33 cellular contexts compared by ENCODE assay signal in the genomic region with DNA sequence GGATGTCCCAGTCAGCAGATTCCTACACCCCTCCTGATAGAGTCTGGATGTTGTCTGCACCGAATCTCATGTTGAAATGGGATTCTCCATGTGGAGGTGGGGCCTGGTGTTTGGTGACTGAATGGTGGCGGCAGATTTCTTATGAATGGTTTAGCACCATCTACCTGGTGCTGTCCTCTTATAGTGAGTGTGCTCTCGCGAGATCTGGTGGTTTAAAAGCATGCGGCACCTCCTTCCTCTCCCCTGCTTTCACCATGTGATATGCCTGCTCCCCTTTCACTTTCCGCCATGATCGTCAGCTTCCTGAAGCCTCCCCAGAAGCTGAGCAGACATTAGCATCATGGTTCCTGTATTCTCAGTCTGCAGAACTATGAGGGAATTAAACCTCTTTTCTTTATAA.
"Had no signal": no experiment of that assay in that cellular context is flagged by ENCODE, and none has a peak within 500 bp of the region (broad histone marks: within the 10 kb centered on the region; RNA-seq: fewer than 3 reads in every experiment).

No MANE protein-coding gene starts in this region.

- H3K36me3 ChIP-seq: adrenal gland, ascending aorta, brain microvascular endothelial cell, breast epithelium, cardiac muscle cell had no signal

- H3K27me3 ChIP-seq: adrenal gland, ascending aorta, body of pancreas, brain microvascular endothelial cell, breast epithelium had no signal

- ATAC-seq: activated naive CD4-positive, alpha-beta T cell treated with anti-CD3 and anti-CD28 coated beads, Interleukin-2, amount 50 U/mL, for 72 hours; activated naive CD8-positive, alpha-beta T cell treated with anti-CD3 and anti-CD28 coated beads, Interleukin-2, amount 50 U/mL, for 24 hours; activated T-cell treated with anti-CD3 and anti-CD28 coated beads, Interleukin-2, amount 50 U/mL, for 4 hours; activated T-cell treated with anti-CD3 and anti-CD28 coated beads, Interleukin-2, amount 50 U/mL, for 72 hours; activated T-helper 17 cell treated with anti-CD3 and anti-CD28 coated beads, Interleukin-2, amount 50 U/mL, for 72 hours; body of pancreas had no signal

- FAIRE-seq: astrocyte, bronchial epithelial cell had no signal

- H3K9me3 ChIP-seq: adrenal gland, ascending aorta, body of pancreas, breast epithelium had no signal

- H3K4me1 ChIP-seq: adrenal gland, ascending aorta, body of pancreas, breast epithelium had no signal

- H3K4me3 ChIP-seq: adrenal gland, ascending aorta, body of pancreas, breast epithelium, cardiac muscle cell had no signal

- DNase-seq: activated effector memory CD4-positive, alpha-beta T cell treated with anti-CD3 and anti-CD28 coated beads, Interleukin-2, amount 50 U/mL, for 16 hours; activated effector memory CD4-positive, alpha-beta T cell treated with Interleukin-2 at 50 U/mL for 16 hours; activated gamma-delta T cell; activated gamma-delta T cell treated with Interleukin-2 at 50 U/mL for 16 hours; activated naive CD4-positive, alpha-beta T cell; activated naive CD4-positive, alpha-beta T cell treated with anti-CD3 and anti-CD28 coated beads for 36 hours; activated naive CD4-positive, alpha-beta T cell treated with anti-CD3 and anti-CD28 coated beads, Interleukin-2, amount 10 ng/mL, durations not matched to agents 7 days and 5 days; activated naive CD4-positive, alpha-beta T cell treated with anti-CD3 and anti-CD28 coated beads, Interleukin-2, amount 50 U/mL, for 16 hours; activated naive CD4-positive, alpha-beta T cell treated with Interleukin-2 at 50 U/mL for 16 hours; activated naive CD8-positive, alpha-beta T cell treated with anti-CD3 and anti-CD28 coated beads for 36 hours; activated naive CD8-positive, alpha-beta T cell treated with anti-CD3 and anti-CD28 coated beads, Interleukin-2, amount 10 ng/mL, durations not matched to agents 7 days and 5 days; activated naive CD8-positive, alpha-beta T cell treated with anti-CD3 and anti-CD28 coated beads, Interleukin-2, amount 50 U/mL, for 24 hours; activated T-cell treated with anti-CD3 and anti-CD28 coated beads, Interleukin-2, amount 50 U/mL, for 24 hours; activated T-cell treated with anti-CD3 and anti-CD28 coated beads, Interleukin-2, amount 50 U/mL, for 4 hours; activated T-cell treated with anti-CD3 and anti-CD28 coated beads, Interleukin-2, amount 50 U/mL, for 48 hours; activated T-cell treated with anti-CD3 and anti-CD28 coated beads, Interleukin-2, amount 50 U/mL, for 72 hours; adrenal gland; amniotic stem cell; amygdala; anterior cingulate cortex; aorta; body of pancreas; brain microvascular endothelial cell; caudate nucleus; central memory CD4-positive, alpha-beta T cell; cerebellar nuclear complex had no signal

- H3K27ac ChIP-seq: adrenal gland, ascending aorta, body of pancreas, brain microvascular endothelial cell, breast epithelium, cardiac muscle cell had no signal
